ENCODE assay signal across 28 cellular contexts in the genomic region with DNA sequence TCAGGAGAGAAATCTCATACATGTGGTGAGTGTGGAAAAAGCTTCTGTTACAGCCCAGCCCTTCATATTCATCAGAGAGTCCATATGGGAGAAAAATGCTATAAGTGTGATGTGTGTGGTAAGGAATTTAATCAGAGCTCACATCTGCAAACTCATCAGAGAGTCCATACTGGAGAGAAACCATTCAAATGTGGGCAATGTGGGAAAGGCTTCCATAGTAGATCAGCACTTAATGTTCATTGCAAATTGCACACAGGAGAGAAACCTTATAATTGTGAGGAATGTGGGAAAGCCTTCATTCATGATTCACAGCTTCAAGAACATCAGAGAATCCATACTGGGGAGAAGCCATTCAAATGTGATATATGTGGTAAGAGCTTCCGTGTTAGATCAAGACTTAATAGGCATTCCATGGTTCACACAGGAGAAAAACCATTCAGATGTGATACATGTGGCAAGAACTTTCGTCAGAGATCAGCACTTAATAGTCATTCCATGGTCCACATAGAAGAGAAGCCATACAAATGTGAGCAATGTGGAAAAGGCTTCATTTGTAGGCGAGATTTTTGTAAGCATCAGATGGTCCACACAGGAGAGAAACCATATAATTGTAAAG. TPM values are rescaled to one million over a fixed set of nuclear protein-coding genes. Genes with fewer than 3 reads are reported as not detected.
A peak's percentile ranks its signal among the peaks of the same experiment; 100 is the strongest.
DNase-seq lines count a peak whose midpoint lies in the region; ATAC-seq, FAIRE-seq and TF ChIP-seq lines count a peak whose summit lies in the region.
"Had no signal": no experiment of that assay in that cellular context is flagged by ENCODE, and none has a peak within 500 bp of the region (broad histone marks: within the 10 kb centered on the region; RNA-seq: fewer than 3 reads in every experiment).

No MANE protein-coding gene starts in this region.

- DNase-seq in LHCN-M2 (ENCODE audit: low read depth) (peak; percentile 5), dermis blood vessel endothelial cell (peak; percentile 3), kidney (no peak), D721Med (ENCODE audit: insufficient read length, low spot score) (no peak)
- DNase-seq in activated effector memory CD4-positive, alpha-beta T cell treated with Interleukin-2 at 50 U/mL for 16 hours: no peak
- DNase-seq: activated CD4-positive, alpha-beta T cell treated with anti-CD3 and anti-CD28 coated beads, Interleukin-2, amount 50 U/mL, for 4 hours; CD4-positive, CD25-positive, alpha-beta regulatory T cell; central memory CD4-positive, alpha-beta T cell; foreskin fibroblast; heart left ventricle; KBM-7; MM.1S; NCI-H1436; NCI-H2107; NCI-H446; NCI-H82; right cardiac atrium; stimulated activated CD4-positive, alpha-beta T cell treated with anti-CD3 and anti-CD28 coated beads, Interleukin-12 subunit alpha, Interleukin-12 subunit beta, amount 100 ng/mL, for 4 hours; stimulated activated CD4-positive, alpha-beta T cell treated with anti-CD3 and anti-CD28 coated beads, Interleukin-4, amount 100 ng/mL, for 24 hours; substantia nigra; upper lobe of right lung had no signal

- no peak overlapping the region for H3K9ac ChIP-seq in kidney (ENCODE audit: low read length in 2 of 2)

- H3K4me3 ChIP-seq in kidney (ENCODE audit: low read length in 2 of 2): peak overlapping the region; percentile 32 to 46
- H3K4me3 ChIP-seq: GM23338, heart left ventricle, SK-N-MC, upper lobe of right lung had no signal

- H3K4me1 ChIP-seq in kidney (ENCODE audit: control insufficient read depth in 1 of 2, insufficient read depth in 1 of 2, low read depth in 1 of 2, low read length in 2 of 2): no peaks in the 10 kb centered on the region
- H3K4me1 ChIP-seq: heart left ventricle, upper lobe of right lung had no signal

- peaks cover 71 to 88% of the 10 kb centered on the region in 2 donors for H3K9me3 ChIP-seq in kidney (ENCODE audit: control insufficient read depth in 1 of 2, low read length in 2 of 2)

- H3K27ac ChIP-seq in kidney (ENCODE audit: low read depth in 2 of 2, low read length in 2 of 2): no peak overlapping the region
- H3K27ac ChIP-seq: heart left ventricle, SK-N-MC, upper lobe of right lung had no signal

- ATAC-seq in HG03025 (IDR thresholded peaks at IDR 0.05; ENCODE audit: low FRiP score, unreplicated experiment) (no peak), GM19023 (IDR thresholded peaks at IDR 0.05; ENCODE audit: unreplicated experiment) (no peak)
- ATAC-seq: GM23338; heart left ventricle; right cardiac atrium; stimulated activated effector memory CD8-positive, alpha-beta T cell treated with anti-CD3 and anti-CD28 coated beads, Interleukin-12 subunit alpha, Interleukin-12 subunit beta, amount 100 ng/mL, for 72 hours; upper lobe of right lung had no signal

- intact Hi-C loops in kidney (cut with DNase I): no loop called here

- no peak for TF ChIP-seq CTCF in kidney (IDR thresholded peaks at IDR 0.05; ENCODE audit: borderline replicate concordance, extremely low read depth, insufficient read depth)
- no peak for TF ChIP-seq CTCF in D721Med (IDR thresholded peaks at IDR 0.05; ENCODE audit: insufficient read depth, missing control alignments)

- peaks cover 38% of the 10 kb centered on the region in 2 donors for H3K36me3 ChIP-seq in kidney (ENCODE audit: control insufficient read depth in 1 of 2, insufficient read depth in 2 of 2, low read length in 2 of 2)

- FAIRE-seq in kidney (lab: Jason Lieb, UNC) (no peak), D721Med (lab: Jason Lieb, UNC) (no peak)
- FAIRE-seq: astrocyte, GM12892 had no signal

RNA-seq across cellular contexts. Expression of a gene that starts 15.2 kb away (rescaled TPM):
- total RNA-seq in LHCN-M2 (2014; rRNA removed): 4.6 and 12.8 TPM in 2 replicates
- polyA plus RNA-seq in LHCN-M2 (2012): 0.97 TPM
- 4.9 and 6.8 TPM in 2 replicates for total RNA-seq in dermis blood vessel endothelial cell
- total RNA-seq in kidney: 6.2 TPM
- polyA plus RNA-seq in kidney (ENCODE audit: insufficient read depth, low read depth, low replicate concordance): 0.54 TPM

RNA-seq across cellular contexts. Expression of a gene that starts 17.8 kb away (rescaled TPM):
- total RNA-seq in LHCN-M2 (2014; rRNA removed) (5.5 and 8.3 TPM in 2 replicates), dermis blood vessel endothelial cell (6.6 and 9.5 TPM in 2 replicates), kidney (11.2 TPM)
- 3.3 TPM for polyA plus RNA-seq in LHCN-M2 (2012)
- 5.0 TPM for polyA plus RNA-seq in kidney (ENCODE audit: insufficient read depth, low read depth, low replicate concordance)

RNA-seq across cellular contexts. Expression of a gene that starts 31.1 kb away (rescaled TPM):
- 9.2 and 14.9 TPM in 2 replicates for total RNA-seq in LHCN-M2 (2014; rRNA removed)
- polyA plus RNA-seq in LHCN-M2 (2012): 5.7 TPM
- 19.2 and 21.0 TPM in 2 replicates for total RNA-seq in dermis blood vessel endothelial cell
- total RNA-seq in kidney: 16.1 TPM
- 4.8 TPM for polyA plus RNA-seq in kidney (ENCODE audit: insufficient read depth, low read depth, low replicate concordance)

RNA-seq across cellular contexts. Expression of a gene that starts 36.6 kb away (rescaled TPM):
- 2.7 and 4.7 TPM in 2 replicates for total RNA-seq in LHCN-M2 (2014; rRNA removed)
- 1.1 TPM for polyA plus RNA-seq in LHCN-M2 (2012)
- total RNA-seq in dermis blood vessel endothelial cell: 2.6 and 3.7 TPM in 2 replicates
- total RNA-seq in kidney: 7.1 TPM
- 1.6 TPM for polyA plus RNA-seq in kidney (ENCODE audit: insufficient read depth, low read depth, low replicate concordance)

RNA-seq across cellular contexts. Expression of a gene that starts 59.0 kb away (rescaled TPM):
- total RNA-seq in LHCN-M2 (2014; rRNA removed): 3.8 and 5.7 TPM in 2 replicates
- polyA plus RNA-seq in LHCN-M2 (2012): 2.7 TPM
- 4.8 and 7.5 TPM in 2 replicates for total RNA-seq in dermis blood vessel endothelial cell
- total RNA-seq in kidney: 4.5 TPM
- polyA plus RNA-seq in kidney (ENCODE audit: insufficient read depth, low read depth, low replicate concordance): 3.9 TPM

Comparison
In these comparisons a context has a peak if more than half of its experiments do, and no peak if none do; other contexts are left out.
1. DNase-seq: peak in LHCN-M2 (single experiment) and dermis blood vessel endothelial cell (single experiment); none in kidney (single experiment), activated effector memory CD4-positive, alpha-beta T cell treated with Interleukin-2 at 50 U/mL for 16 hours (single experiment) and D721Med (single experiment).